ENCODE assay signal across 1 cellular context in the genomic region with DNA sequence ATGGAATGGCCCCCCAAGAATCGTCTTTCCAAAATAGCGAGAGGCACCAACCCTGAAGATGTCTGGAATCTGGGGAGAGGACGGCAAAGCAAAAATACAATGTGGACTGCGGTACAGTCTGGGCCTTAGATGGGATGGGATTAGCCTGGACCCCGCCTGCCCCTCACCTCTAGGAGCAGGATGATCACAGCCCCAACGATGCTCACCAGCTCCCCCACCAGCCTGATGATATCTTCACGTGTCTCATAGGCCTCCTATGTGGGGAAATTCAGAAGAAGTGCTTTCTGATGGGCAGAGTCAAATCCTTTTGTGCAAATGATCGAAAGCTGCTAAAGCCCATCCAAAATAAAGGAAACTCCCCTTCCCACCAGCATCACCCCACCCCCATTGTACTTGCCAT.
TF ChIP-seq lines count a peak whose summit lies in the region.

No MANE protein-coding gene starts in this region.

TF ChIP-seq in K562, 482 proteins besides CTCF, POLR2A, EP300 and RAD21:
- TF ChIP-seq YY1 (IDR thresholded peaks at IDR 0.05; ENCODE audit: borderline replicate concordance in 1 of 3, control insufficient read depth in 1 of 3, extremely low read depth in 1 of 3, insufficient read depth in 3 of 3, insufficient read length in 1 of 3, insufficient replicate concordance in 2 of 3, low read depth in 1 of 3, low read length in 2 of 3) = no peak
- TF ChIP-seq MCM3 (IDR thresholded peaks at IDR 0.05) = no peak
- TF ChIP-seq ZC3H8 (IDR thresholded peaks at IDR 0.05) = no peak
- TF ChIP-seq GABPA (tag; conservative IDR thresholded peaks at IDR 0.05; ENCODE audit: low read depth) = no peak
- no peak for TF ChIP-seq SMARCA5 (IDR thresholded peaks at IDR 0.05)
- no peak for TF ChIP-seq ZNF644 (tag; IDR thresholded peaks at IDR 0.05; ENCODE audit: low read depth)
- no peak for TF ChIP-seq ZNF589 (CRISPR knock-in tag; IDR thresholded peaks at IDR 0.05; ENCODE audit: low read depth)
- TF ChIP-seq RB1 (IDR thresholded peaks at IDR 0.05; ENCODE audit: low read depth) = no peak
- no peak for TF ChIP-seq SMAD2 (IDR thresholded peaks at IDR 0.05; ENCODE audit: low read depth, low read length)
- TF ChIP-seq ZBTB8A (IDR thresholded peaks at IDR 0.05; ENCODE audit: partially characterized antibody) = no peak
- no peak for TF ChIP-seq CREB1 (IDR thresholded peaks at IDR 0.05)
- TF ChIP-seq CREB1 (CRISPR knock-in tag; IDR thresholded peaks at IDR 0.05) = no peak
- TF ChIP-seq C11orf30 (IDR thresholded peaks at IDR 0.05; ENCODE audit: low read depth) = no peak
- TF ChIP-seq ZNF239 (CRISPR knock-in tag; IDR thresholded peaks at IDR 0.05) = no peak
- TF ChIP-seq, protein P1, sequence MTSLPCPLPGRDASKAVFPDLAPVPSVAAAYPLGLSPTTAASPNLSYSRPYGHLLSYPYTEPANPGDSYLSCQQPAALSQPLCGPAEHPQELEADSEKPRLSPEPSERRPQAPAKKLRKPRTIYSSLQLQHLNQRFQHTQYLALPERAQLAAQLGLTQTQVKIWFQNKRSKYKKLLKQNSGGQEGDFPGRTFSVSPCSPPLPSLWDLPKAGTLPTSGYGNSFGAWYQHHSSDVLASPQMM (CRISPR knock-in tag; IDR thresholded peaks at IDR 0.05) = no peak
- no peak for TF ChIP-seq L3MBTL2 (IDR thresholded peaks at IDR 0.05)
- TF ChIP-seq XRCC3 (IDR thresholded peaks at IDR 0.05) = no peak
- TF ChIP-seq ZNF699 (CRISPR knock-in tag; IDR thresholded peaks at IDR 0.05; ENCODE audit: insufficient replicate concordance) = no peak
- TF ChIP-seq ZNF12 (CRISPR knock-in tag; IDR thresholded peaks at IDR 0.05) = no peak
TF ChIP-seq in K562: peak in this region for 0.
